In the genomic region with DNA sequence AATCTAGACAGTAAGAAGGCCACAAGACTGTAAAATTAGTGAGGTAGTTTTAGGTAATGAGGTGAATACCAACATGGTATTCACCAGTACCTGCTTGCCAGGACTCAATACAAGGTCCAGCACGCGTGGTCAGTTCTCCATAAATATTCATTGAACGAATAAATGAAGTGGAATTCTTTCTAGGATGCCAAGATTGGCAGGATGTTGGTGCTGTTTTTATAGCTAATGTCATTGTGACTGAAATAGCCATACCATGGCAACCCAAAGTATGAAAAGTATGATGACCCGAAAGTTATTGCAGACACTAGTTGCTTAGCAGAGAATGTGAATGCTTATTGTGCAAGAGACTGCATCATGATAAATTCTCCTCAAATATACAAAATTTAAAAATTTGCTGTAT, we compare ENCODE assay signal across 24 cellular contexts.
DNase-seq lines count a peak whose midpoint lies in the region; ATAC-seq and TF ChIP-seq lines count a peak whose summit lies in the region.
"Had no signal": no experiment of that assay in that cellular context is flagged by ENCODE, and none has a peak within 500 bp of the region (broad histone marks: within the 10 kb centered on the region; RNA-seq: fewer than 3 reads in every experiment).

No MANE protein-coding gene starts in this region.

- TF ChIP-seq CTCF in heart left ventricle (IDR thresholded peaks at IDR 0.05) (no peak), right atrium auricular region (IDR thresholded peaks at IDR 0.05) (no peak), thoracic aorta (IDR thresholded peaks at IDR 0.05) (no peak)

- intact Hi-C loops in heart left ventricle (cut with DNase I), result no loop called here
- intact Hi-C loops in left ventricle myocardium superior (cut with micrococcal nuclease), result no loop called here

- H3K9me3 ChIP-seq in heart left ventricle (peaks cover 0 to 4% (median 0%) of the 10 kb centered on the region in 12 donors), right atrium auricular region (no peaks in the 10 kb centered on the region), thoracic aorta (no peaks in the 10 kb centered on the region)
- H3K9me3 ChIP-seq: A549, BE2C had no signal

- peaks cover 0 to 20% (median 0%) of the 10 kb centered on the region in 12 donors for H3K4me1 ChIP-seq in heart left ventricle
- no peaks in the 10 kb centered on the region for H3K4me1 ChIP-seq in right atrium auricular region
- H3K4me1 ChIP-seq in thoracic aorta (ENCODE audit: control insufficient read depth in 1 of 2, low read depth in 2 of 2), result peaks cover 15 to 29% of the 10 kb centered on the region in 2 donors
- H3K4me1 ChIP-seq: A549; BE2C; BLaER1 treated with 17β-estradiol and CSF1 and Interleukin-3, amounts not matched to agents 10 nM and 100 nM had no signal

- 41 to 82% (median 60%) methylated on average over 4 of the region's 4 CpGs for WGBS in heart left ventricle, 4 donors

- no peaks in the 10 kb centered on the region for H3K27me3 ChIP-seq in heart left ventricle
- H3K27me3 ChIP-seq in right atrium auricular region, result no peaks in the 10 kb centered on the region
- no peaks in the 10 kb centered on the region for H3K27me3 ChIP-seq in thoracic aorta (replicated peaks; ENCODE audit: insufficient read depth)
- H3K27me3 ChIP-seq: BE2C; BLaER1 treated with 17β-estradiol and CSF1 and Interleukin-3, amounts not matched to agents 10 nM and 100 nM had no signal

- H3K4me3 ChIP-seq in heart left ventricle, result no peak overlapping the region
- no peak overlapping the region for H3K4me3 ChIP-seq in right atrium auricular region
- H3K4me3 ChIP-seq in thoracic aorta, result no peak overlapping the region
- H3K4me3 ChIP-seq: A549; BLaER1 treated with 17β-estradiol and CSF1 and Interleukin-3, amounts not matched to agents 10 nM and 100 nM; GM12878; GM23338 had no signal

- H3K27ac ChIP-seq in heart left ventricle (peak overlapping the region in 6 of 12 donors; percentile 13 to 75 (median 33)), right atrium auricular region (no peak overlapping the region), thoracic aorta (peak overlapping the region; percentile 49 to 79)
- H3K27ac ChIP-seq: A549; BLaER1 treated with 17β-estradiol and CSF1 and Interleukin-3, amounts not matched to agents 10 nM and 100 nM had no signal

- ATAC-seq in heart left ventricle (peak; percentile 86 to 95 (median 90)), left ventricle myocardium superior (peak; percentile 90), thoracic aorta (ENCODE audit: insufficient number of reproducible peaks, low FRiP score, low read depth) (peak; percentile 92), HG03196 (IDR thresholded peaks at IDR 0.05; ENCODE audit: unreplicated experiment) (no peak), HG02642 (IDR thresholded peaks at IDR 0.05; ENCODE audit: poor library complexity, unreplicated experiment) (no peak), HG03135 (IDR thresholded peaks at IDR 0.05; ENCODE audit: unreplicated experiment) (no peak)
- ATAC-seq: A549, GM12878, GM23338, HCT116 had no signal

- DNase-seq in heart left ventricle, result peak in 2 of 5 donors; percentile 9 to 27
- no peak for DNase-seq in right atrium auricular region (ENCODE audit: low spot score)
- peak; percentile 55 for DNase-seq in astrocyte of the hippocampus (ENCODE audit: low read depth, low spot score)
- DNase-seq in left ventricle myocardium superior, result no peak
- no peak for DNase-seq in thoracic aorta (ENCODE audit: low spot score)
- DNase-seq: 8988T; ACHN; AML-193; BE2C; CD4-positive, alpha-beta T cell; CD8-positive, alpha-beta memory T cell; DMS 273 treated with DMSO at 0.1 percent for 48 hours; DMS79; EL; GDM1; H9 had no signal

- no peaks in the 10 kb centered on the region for H3K36me3 ChIP-seq in heart left ventricle
- no peaks in the 10 kb centered on the region for H3K36me3 ChIP-seq in right atrium auricular region
- H3K36me3 ChIP-seq in thoracic aorta, result no peaks in the 10 kb centered on the region
- H3K36me3 ChIP-seq: BE2C; BLaER1 treated with 17β-estradiol and CSF1 and Interleukin-3, amounts not matched to agents 10 nM and 100 nM had no signal

- TF ChIP-seq POLR2A in heart left ventricle (IDR thresholded peaks at IDR 0.05), result no peak

Comparison
In these comparisons a context has a peak if more than half of its experiments do, and no peak if none do; other contexts are left out.
1. ATAC-seq: peak in heart left ventricle (4 of 4), left ventricle myocardium superior (single experiment) and thoracic aorta (single experiment); none in HG03196 (single experiment), HG02642 (single experiment) and HG03135 (single experiment).
2. H3K27ac ChIP-seq: peak in thoracic aorta (2 of 2); none in right atrium auricular region (0 of 2).